In the genomic region with DNA sequence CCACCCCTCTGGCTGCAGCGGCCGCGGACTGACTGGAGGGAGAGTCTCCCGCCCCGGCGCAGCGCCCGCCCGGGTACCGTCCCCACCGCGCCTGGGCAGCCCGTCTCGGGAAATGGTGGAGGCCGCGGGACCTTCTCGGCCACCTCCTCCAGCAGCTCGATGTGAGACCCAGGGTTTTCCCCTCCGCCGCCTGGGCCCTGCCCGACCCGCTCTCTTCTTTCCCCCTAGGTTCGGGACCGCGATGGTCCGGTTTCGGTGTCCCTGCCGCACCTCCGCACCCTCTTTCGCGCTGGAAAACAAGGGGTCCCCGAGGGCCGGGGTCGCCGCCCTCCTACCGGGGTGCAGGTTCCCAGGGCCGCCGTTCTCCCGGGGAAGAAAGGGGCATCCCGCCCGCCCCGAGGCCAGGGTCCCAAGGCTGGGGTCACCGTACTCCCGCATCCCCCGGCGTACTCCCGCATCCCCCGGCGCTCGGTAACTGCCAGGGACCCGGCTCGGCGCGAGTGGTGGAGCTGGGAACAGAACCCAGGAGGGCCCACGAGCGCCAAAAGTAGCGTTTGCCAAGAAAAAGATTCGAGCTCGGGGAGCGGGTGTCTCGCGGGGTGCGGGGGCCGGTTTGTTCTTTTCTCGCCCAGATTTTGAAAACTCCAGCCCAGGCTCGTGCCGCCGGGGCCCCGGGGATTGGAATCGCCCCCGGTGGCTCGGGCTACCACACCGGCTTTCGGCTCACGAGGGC, we compare ENCODE assay signal across 8 cellular contexts. TPM values are rescaled to one million over a fixed set of nuclear protein-coding genes. Genes with fewer than 3 reads are reported as not detected.
DNase-seq lines count a peak whose midpoint lies in the region; ATAC-seq and TF ChIP-seq lines count a peak whose summit lies in the region.

No MANE protein-coding gene starts in this region.

- peaks cover 11% of the 10 kb centered on the region for H3K4me1 ChIP-seq in RWPE2 (ENCODE audit: insufficient read depth, poor library complexity, severe bottlenecking)
- no peaks in the 10 kb centered on the region for H3K4me1 ChIP-seq in endocrine pancreas (ENCODE audit: control insufficient read depth, insufficient read depth, low read length)

- no peaks in the 10 kb centered on the region for H3K9me3 ChIP-seq in RWPE2 (ENCODE audit: severe bottlenecking)
- no peaks in the 10 kb centered on the region for H3K9me3 ChIP-seq in endocrine pancreas (ENCODE audit: control insufficient read depth, low read length)

- H3K4me3 ChIP-seq in RWPE2 (ENCODE audit: severe bottlenecking): peak overlapping the region; percentile 69
- H3K4me3 ChIP-seq in endocrine pancreas (ENCODE audit: control insufficient read depth, insufficient read depth, low read length): no peak overlapping the region

- TF ChIP-seq CTCF in RWPE2 (IDR thresholded peaks at IDR 0.05; ENCODE audit: poor library complexity, severe bottlenecking): no peak

- DNase-seq in Daoy (ENCODE audit: low read depth) (peak; percentile 52), RWPE2 (ENCODE audit: low spot score) (peak; percentile 61), myocyte (ENCODE audit: low read depth) (peak; percentile 47), KBM-7 (no peak), EL (no peak)

- H3K27ac ChIP-seq in RWPE2 (ENCODE audit: poor library complexity, severe bottlenecking): peak overlapping the region; percentile 98

- no peaks in the 10 kb centered on the region for H3K27me3 ChIP-seq in RWPE2 (ENCODE audit: insufficient read depth, poor library complexity, severe bottlenecking)
- H3K27me3 ChIP-seq in endocrine pancreas (ENCODE audit: control insufficient read depth, insufficient read depth, low read length): no peaks in the 10 kb centered on the region

- in situ Hi-C loops in KBM-7 (cut with MboI; ENCODE audit: low pct_unique_long_range_greater_than_20kb, low sequenced_read_pairs): no loop called here

- 0 out of 3 replicates have a peak, but pooled peaks have one; percentile 2 for ATAC-seq in RWPE2 (ENCODE audit: low read depth)
- ATAC-seq in HG03354 (IDR thresholded peaks at IDR 0.05; ENCODE audit: poor library complexity, severe bottlenecking, unreplicated experiment): no peak
- ATAC-seq in GM19397 (IDR thresholded peaks at IDR 0.05; ENCODE audit: unreplicated experiment): no peak

- H3K36me3 ChIP-seq in RWPE2 (ENCODE audit: low read depth) (peaks cover 5% of the 10 kb centered on the region; the same call in 1 of the 2 replicates), endocrine pancreas (ENCODE audit: control insufficient read depth, insufficient read depth, low read length) (peaks cover 3% of the 10 kb centered on the region)

- peak overlapping the region; percentile 87 for H3K9ac ChIP-seq in endocrine pancreas (ENCODE audit: control insufficient read depth, insufficient read depth, low read length)

RNA-seq across cellular contexts. Expression of gene TNRC18, which starts 3.4 kb away (rescaled TPM):
- 17.7 and 31.5 TPM in 2 replicates for total RNA-seq in Daoy (2014; rRNA removed; shearing (Covaris generic))
- 27.7 and 32.3 TPM in 2 replicates for total RNA-seq in myocyte
- 68.9 TPM for polyA plus RNA-seq in myocyte (2012)

Comparison
In these comparisons a context has a peak if more than half of its experiments do, and no peak if none do; other contexts are left out.
1. DNase-seq: peak in Daoy (single experiment), RWPE2 (single experiment) and myocyte (single experiment); none in KBM-7 (single experiment) and EL (single experiment).